In the genomic region with DNA sequence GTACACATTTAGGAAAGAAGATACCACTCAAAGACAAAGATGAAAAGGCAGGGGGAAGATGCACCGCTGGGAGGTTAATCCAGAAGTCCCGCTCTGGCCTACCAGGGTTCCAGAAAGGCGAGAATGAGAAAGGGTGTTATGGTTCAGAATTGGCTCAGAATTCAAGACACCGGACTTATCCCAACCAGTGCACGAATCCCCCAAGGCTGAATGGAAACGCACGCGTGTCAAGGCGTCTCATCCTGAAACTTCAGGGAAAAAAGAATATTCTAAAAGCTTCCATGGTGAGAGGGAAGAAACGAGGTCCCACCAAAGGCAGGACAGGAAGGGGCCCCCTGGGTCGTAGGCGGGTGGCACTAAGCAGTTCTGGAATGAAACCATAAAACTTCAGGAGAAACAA, we compare ENCODE assay signal across 24 cellular contexts.
DNase-seq lines count a peak whose midpoint lies in the region; ATAC-seq and TF ChIP-seq lines count a peak whose summit lies in the region.
"Had no signal": no experiment of that assay in that cellular context is flagged by ENCODE, and none has a peak within 500 bp of the region (broad histone marks: within the 10 kb centered on the region; RNA-seq: fewer than 3 reads in every experiment).

No MANE protein-coding gene starts in this region.

- H3K4me3 ChIP-seq in heart right ventricle: no peak overlapping the region
- H3K4me3 ChIP-seq: A549; BLaER1 treated with 17β-estradiol and CSF1 and Interleukin-3, amounts not matched to agents 10 nM and 100 nM; GM12878; GM23338 had no signal

- H3K27ac ChIP-seq in heart right ventricle: no peak overlapping the region
- H3K27ac ChIP-seq: A549; BLaER1 treated with 17β-estradiol and CSF1 and Interleukin-3, amounts not matched to agents 10 nM and 100 nM had no signal

- no peaks in the 10 kb centered on the region for H3K4me1 ChIP-seq in heart right ventricle
- H3K4me1 ChIP-seq: A549, BE2C had no signal

- no peak for TF ChIP-seq CTCF in heart right ventricle (IDR thresholded peaks at IDR 0.05)

- WGBS in heart right ventricle, 2 donors: 91% methylated on average over 12 of the region's 12 CpGs

- ATAC-seq in Right ventricle myocardium inferior (no peak), heart right ventricle (no peak), left ventricle myocardium superior (no peak), left cardiac atrium (no peak), GM21423 (IDR thresholded peaks at IDR 0.05; ENCODE audit: unreplicated experiment) (no peak)
- ATAC-seq: A549, GM12878, GM23338, HCT116 had no signal

- intact Hi-C loops in Right ventricle myocardium inferior (cut with DNase I) (no loop called here), heart right ventricle (cut with DNase I) (no loop called here), left ventricle myocardium superior (cut with micrococcal nuclease) (no loop called here), left cardiac atrium (cut with DNase I) (no loop called here)

- peaks cover 0 to 30% (median 22%) of the 10 kb centered on the region in 7 donors for H3K27me3 ChIP-seq in heart right ventricle
- H3K27me3 ChIP-seq: BE2C had no signal

- no peaks in the 10 kb centered on the region for H3K36me3 ChIP-seq in heart right ventricle
- H3K36me3 ChIP-seq: BE2C; BLaER1 treated with 17β-estradiol and CSF1 and Interleukin-3, amounts not matched to agents 10 nM and 100 nM had no signal

- peaks cover 0 to 13% (median 0%) of the 10 kb centered on the region in 11 donors for H3K9me3 ChIP-seq in heart right ventricle
- H3K9me3 ChIP-seq: A549, BE2C had no signal

- DNase-seq in Right ventricle myocardium inferior (ENCODE audit: missing footprints): peak; percentile 18
- DNase-seq in heart right ventricle: no peak
- DNase-seq in left ventricle myocardium superior: peak; percentile 3
- no peak for DNase-seq in left cardiac atrium
- peak; percentile 47 for DNase-seq in mesenteric fat pad (ENCODE audit: low spot score)
- DNase-seq in stimulated activated CD8-positive, alpha-beta memory T cell treated with anti-CD3 and anti-CD28 coated beads, Interleukin-4, amount 100 ng/mL, for 48 hours: peak; percentile 8
- no peak for DNase-seq in germinal center (ENCODE audit: low spot score)
- DNase-seq: 8988T; ACHN; AML-193; BE2C; CD4-positive, alpha-beta T cell; CD8-positive, alpha-beta memory T cell; DMS 273 treated with DMSO at 0.1 percent for 48 hours; DMS79; EL; GDM1; H9 had no signal

Comparison
In these comparisons a context has a peak if more than half of its experiments do, and no peak if none do; other contexts are left out.
1. DNase-seq: peak in Right ventricle myocardium inferior (single experiment), left ventricle myocardium superior (single experiment), mesenteric fat pad (single experiment) and stimulated activated CD8-positive, alpha-beta memory T cell treated with anti-CD3 and anti-CD28 coated beads, Interleukin-4, amount 100 ng/mL, for 48 hours (single experiment); none in heart right ventricle (0 of 2), left cardiac atrium (single experiment) and germinal center (single experiment).